ENCODE assay signal across 8 cellular contexts in the genomic region with DNA sequence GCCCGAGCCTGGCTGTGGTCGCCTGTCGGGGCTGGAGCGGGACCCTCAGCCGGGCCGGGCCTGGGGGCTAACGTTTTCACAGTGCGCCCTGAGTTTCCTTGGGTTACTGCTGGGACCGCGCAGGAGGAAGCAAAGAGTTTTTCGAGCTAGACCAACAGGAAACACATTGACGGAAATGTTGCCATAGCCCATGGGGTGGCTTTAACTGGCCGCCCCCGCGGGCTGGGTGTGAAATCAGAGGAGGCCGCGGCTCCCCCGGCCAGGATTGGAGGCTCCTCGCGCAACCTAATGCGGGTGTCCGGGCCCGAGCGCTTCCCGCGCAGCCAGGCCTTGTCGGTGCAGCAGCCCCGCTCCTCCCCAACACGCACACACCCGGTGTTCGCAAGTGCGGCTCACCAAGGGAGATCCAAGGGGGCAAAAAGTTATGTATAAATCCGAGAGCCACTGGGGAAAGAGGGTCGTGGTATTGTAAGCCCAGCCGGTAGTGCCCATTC. TPM values are rescaled to one million over a fixed set of nuclear protein-coding genes. Genes with fewer than 3 reads are reported as not detected.
DNase-seq lines count a peak whose midpoint lies in the region; ATAC-seq and TF ChIP-seq lines count a peak whose summit lies in the region.

No MANE protein-coding gene starts in this region.

- TF ChIP-seq CTCF in Calu3 (IDR thresholded peaks at IDR 0.05; ENCODE audit: unreplicated experiment) (no peak), Peyer's patch (IDR thresholded peaks at IDR 0.05) (no peak), esophagus squamous epithelium (IDR thresholded peaks at IDR 0.05) (no peak), nephron progenitor cell (IDR thresholded peaks at IDR 0.05) (no peak)

- no TSS peak for BruUV-seq in Calu3 (replicated peaks; lab: Mats Ljungman, UMichigan)

- H3K36me3 ChIP-seq in Peyer's patch, result no peaks in the 10 kb centered on the region
- no peaks in the 10 kb centered on the region for H3K36me3 ChIP-seq in esophagus squamous epithelium

- H3K4me3 Mint-ChIP-seq in Calu3 (ENCODE audit: low read depth, unreplicated experiment) (peak overlapping the region; percentile 98), nephron progenitor cell (no peak overlapping the region)

- H3K27me3 Mint-ChIP-seq in Calu3 (ENCODE audit: unreplicated experiment) (no peaks in the 10 kb centered on the region), nephron progenitor cell (ENCODE audit: low read depth, poor library complexity) (peaks cover 96% of the 10 kb centered on the region)

- H3K36me3 Mint-ChIP-seq in Calu3 (ENCODE audit: insufficient read depth, unreplicated experiment), result peaks cover 73% of the 10 kb centered on the region
- no peaks in the 10 kb centered on the region for H3K36me3 Mint-ChIP-seq in nephron progenitor cell (ENCODE audit: low read depth)

- intact Hi-C loops in Calu3 (cut with micrococcal nuclease; ENCODE audit: unreplicated experiment) (loop anchor here (5.0 kb wide), 1 partner anchor 94 kb away; no protein-coding TSS in a partner anchor), esophagus squamous epithelium (cut with DNase I) (loop anchor here (10.0 kb wide), 1 partner anchor 143 kb away; no protein-coding TSS in a partner anchor)

- DNase-seq in Calu3 (no peak), Peyer's patch (peak in 2 of 3 donors; percentile 79 to 84), esophagus squamous epithelium (lab: John Stamatoyannopoulos, UW) (peak; percentile 16), nephron progenitor cell (peak; percentile 50), NCI-H226 (no peak), foreskin melanocyte (no peak), NCI-H2107 treated with DMSO at 0.1 percent for 48 hours (lab: John Stamatoyannopoulos, UW; ENCODE audit: unreplicated experiment) (no peak)

- peak overlapping the region; percentile 54 to 86 (median 68) for H3K4me3 ChIP-seq in Peyer's patch
- H3K4me3 ChIP-seq in esophagus squamous epithelium, result peak overlapping the region; percentile 4 to 75 (median 68)

- H3K9me3 Mint-ChIP-seq in Calu3 (ENCODE audit: low read depth, unreplicated experiment), result no peaks in the 10 kb centered on the region
- peaks cover 18% of the 10 kb centered on the region for H3K9me3 Mint-ChIP-seq in nephron progenitor cell

- H3K27me3 ChIP-seq in Peyer's patch (peaks cover 0 to 16% of the 10 kb centered on the region in 2 donors), esophagus squamous epithelium (peaks cover 0 to 84% (median 2%) of the 10 kb centered on the region in 4 donors)

- WGBS in esophagus squamous epithelium, 2 donors, result 31 to 66% methylated on average over 6 to 11 of the region's 35 CpGs

- no peak for TF ChIP-seq POLR2A in Peyer's patch (IDR thresholded peaks at IDR 0.05)
- peak in 1 of 4 donors; percentile 40 for TF ChIP-seq POLR2A in esophagus squamous epithelium (IDR thresholded peaks at IDR 0.05)

- H3K9me3 ChIP-seq in Peyer's patch (no peaks in the 10 kb centered on the region), esophagus squamous epithelium (no peaks in the 10 kb centered on the region)

- no peak for ATAC-seq in HG03432 (IDR thresholded peaks at IDR 0.05; ENCODE audit: unreplicated experiment)

- CTCF ChIA-PET in Calu3 (lab: Charles Lee), result interaction anchor here (1.0 kb wide), 1 partner anchor 131 kb away, joined by 3 read pairs; no protein-coding TSS in a partner anchor

- H3K27ac Mint-ChIP-seq in Calu3 (ENCODE audit: unreplicated experiment) (peak overlapping the region; percentile 96), nephron progenitor cell (peak overlapping the region; percentile 9)

- H3K27ac ChIP-seq in Peyer's patch (peak overlapping the region; percentile 65 to 97 (median 85)), esophagus squamous epithelium (peak overlapping the region; percentile 42 to 89 (median 74))

- peaks cover 0 to 29% (median 0%) of the 10 kb centered on the region in 4 donors for H3K4me1 ChIP-seq in Peyer's patch
- peaks cover 2 to 66% (median 5%) of the 10 kb centered on the region in 3 donors for H3K4me1 ChIP-seq in esophagus squamous epithelium

- peaks cover 1% of the 10 kb centered on the region for H3K4me1 Mint-ChIP-seq in Calu3 (ENCODE audit: low read depth, unreplicated experiment)
- peaks cover 10% of the 10 kb centered on the region for H3K4me1 Mint-ChIP-seq in nephron progenitor cell

RNA-seq across cellular contexts. Expression of a gene that starts 1.9 kb away (rescaled TPM):
- total RNA-seq in Calu3 (2022) (91.5 and 97.7 TPM in 2 replicates), Peyer's patch (10 to 100 TPM in 1 of 4 donors, 1 to 10 TPM in 3; 3.2 to 40.4 (median 4.2) TPM), esophagus squamous epithelium (1 to 10 TPM in 3 of 4 donors, not detected in 1; 1.6 to 4.2 (median 3.2) TPM)

Comparison
In these comparisons a context has a peak if more than half of its experiments do, and no peak if none do; other contexts are left out.
1. DNase-seq: peak in Peyer's patch (2 of 3), esophagus squamous epithelium (single experiment) and nephron progenitor cell (single experiment); none in Calu3 (single experiment), NCI-H226 (single experiment), foreskin melanocyte (single experiment) and NCI-H2107 treated with DMSO at 0.1 percent for 48 hours (single experiment).